ENCODE assay signal across 2 cellular contexts in genomic region chr2:200064879-200065278, GRCh38.
TF ChIP-seq lines count a peak whose summit lies in the region.

No MANE protein-coding gene starts in this region.

TF ChIP-seq in HepG2, 621 proteins besides CTCF, POLR2A, EP300 and RAD21 (continued from another document and continues in another):
- TF ChIP-seq ATF2 (CRISPR knock-in tag; IDR thresholded peaks at IDR 0.05) (no peak), ZNF562 (CRISPR knock-in tag; IDR thresholded peaks at IDR 0.05; ENCODE audit: borderline replicate concordance) (no peak), PLRG1 (conservative IDR thresholded peaks at IDR 0.05) (peak; percentile 87), FOXP1 (IDR thresholded peaks at IDR 0.05) (peak; percentile 22; the same call in 1 of the 2 replicates), FOXP1 (CRISPR knock-in tag; IDR thresholded peaks at IDR 0.05) (no peak), JUNB (CRISPR knock-in tag; IDR thresholded peaks at IDR 0.05; ENCODE audit: borderline replicate concordance) (peak; percentile 35; the same call in 1 of the 2 replicates), ZNF644 (CRISPR knock-in tag; IDR thresholded peaks at IDR 0.05; ENCODE audit: low read depth) (no peak), TCF7 (IDR thresholded peaks at IDR 0.05; ENCODE audit: low read depth) (no peak), FOXA1 (IDR thresholded peaks at IDR 0.05) (0 out of 2 replicates have a peak, but pooled peaks have one; percentile 8), FOXA1 (CRISPR knock-in tag; IDR thresholded peaks at IDR 0.05) (no peak), ZNF207 (IDR thresholded peaks at IDR 0.05; ENCODE audit: borderline replicate concordance) (0 out of 2 replicates have a peak, but pooled peaks have one; percentile 56), ZNF34 (CRISPR knock-in tag; IDR thresholded peaks at IDR 0.05; ENCODE audit: borderline replicate concordance) (no peak), SIN3B (IDR thresholded peaks at IDR 0.05; ENCODE audit: low read length) (no peak), KLF13 (CRISPR knock-in tag; IDR thresholded peaks at IDR 0.05) (no peak), NFYB (CRISPR knock-in tag; IDR thresholded peaks at IDR 0.05) (no peak), ZNF597 (CRISPR knock-in tag; IDR thresholded peaks at IDR 0.05) (no peak), HNF1A (IDR thresholded peaks at IDR 0.05; ENCODE audit: low read depth) (no peak), HNF1A (CRISPR knock-in tag; IDR thresholded peaks at IDR 0.05; ENCODE audit: borderline replicate concordance) (no peak), IKZF1 (IDR thresholded peaks at IDR 0.05) (0 out of 2 replicates have a peak, but pooled peaks have one; percentile 86), SUZ12 (IDR thresholded peaks at IDR 0.05; ENCODE audit: low read depth, low read length) (no peak), HMGA1 (CRISPR knock-in tag; conservative IDR thresholded peaks at IDR 0.05) (no peak), HIVEP1 (CRISPR knock-in tag; IDR thresholded peaks at IDR 0.05) (no peak), ARHGAP35 (CRISPR knock-in tag; IDR thresholded peaks at IDR 0.05; ENCODE audit: borderline replicate concordance) (no peak), SRSF9 (IDR thresholded peaks at IDR 0.05; ENCODE audit: borderline replicate concordance, insufficient read depth, low read depth, low read length, poor library complexity, severe bottlenecking) (no peak), ZBTB38 (CRISPR knock-in tag; IDR thresholded peaks at IDR 0.05) (no peak), TRIM22 (IDR thresholded peaks at IDR 0.05) (peak; percentile 81; the same call in 1 of the 2 replicates)

TF ChIP-seq in GM12878, 131 proteins besides CTCF, POLR2A, EP300 and RAD21 (continued from another document):
- TF ChIP-seq IRF5 (IDR thresholded peaks at IDR 0.05; ENCODE audit: borderline replicate concordance), result 0 out of 2 replicates have a peak, but pooled peaks have one; percentile 21
